ENCODE assay signal across 15 cellular contexts in the genomic region with DNA sequence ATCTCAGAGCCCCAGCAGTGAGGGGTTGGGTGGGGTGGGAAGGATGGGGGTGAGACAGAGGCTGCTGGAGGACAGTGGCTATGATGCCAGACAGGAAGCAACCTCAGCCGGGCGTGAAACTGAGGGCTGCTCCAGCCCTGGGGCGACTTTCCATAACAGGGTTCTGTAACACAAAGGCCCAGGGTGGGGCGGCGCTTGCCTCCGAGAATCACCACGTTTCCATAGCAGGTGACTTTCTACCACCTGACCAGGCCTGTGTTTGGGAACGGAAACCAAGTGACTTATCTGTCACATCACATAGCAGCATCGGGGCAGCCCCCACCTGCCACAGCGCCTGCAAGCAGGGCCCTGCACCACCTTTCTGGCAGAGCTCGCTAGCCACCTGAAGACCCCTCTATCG.
A peak's percentile ranks its signal among the peaks of the same experiment; 100 is the strongest.
DNase-seq lines count a peak whose midpoint lies in the region; ATAC-seq, FAIRE-seq and TF ChIP-seq lines count a peak whose summit lies in the region.
"Had no signal": no experiment of that assay in that cellular context is flagged by ENCODE, and none has a peak within 500 bp of the region (broad histone marks: within the 10 kb centered on the region; RNA-seq: fewer than 3 reads in every experiment).

No MANE protein-coding gene starts in this region.

- peaks cover 0 to 2% of the 10 kb centered on the region in 2 donors for H3K27me3 Mint-ChIP-seq in CD8-positive, alpha-beta memory T cell
- no peaks in the 10 kb centered on the region for H3K27me3 Mint-ChIP-seq in memory B cell

- intact Hi-C loops in left ventricle myocardium inferior (cut with micrococcal nuclease): no loop called here

- H3K27me3 ChIP-seq in CD8-positive, alpha-beta memory T cell (ENCODE audit: insufficient read depth, low read length, poor library complexity, severe bottlenecking): no peaks in the 10 kb centered on the region
- H3K27me3 ChIP-seq in suprapubic skin: no peaks in the 10 kb centered on the region
- peaks cover 11% of the 10 kb centered on the region for H3K27me3 ChIP-seq in left ventricle myocardium inferior (ENCODE audit: low read depth)
- H3K27me3 ChIP-seq: testis had no signal

- POLR2A ChIA-PET in CD8-positive, alpha-beta memory T cell (lab: Charles Lee): no interaction called here

- peak; percentile 92 for ATAC-seq in memory B cell (ENCODE audit: low read depth)

- no peaks in the 10 kb centered on the region for H3K4me1 ChIP-seq in CD8-positive, alpha-beta memory T cell (ENCODE audit: insufficient read depth, low read length)
- H3K4me1 ChIP-seq in suprapubic skin: no peaks in the 10 kb centered on the region
- peaks cover 29% of the 10 kb centered on the region for H3K4me1 ChIP-seq in left ventricle myocardium inferior
- H3K4me1 ChIP-seq: parathyroid adenoma, testis had no signal

- FAIRE-seq in GM18507 (lab: Jason Lieb, UNC): peak; percentile 76

- no peak overlapping the region for H3K27ac ChIP-seq in CD8-positive, alpha-beta memory T cell (ENCODE audit: low read depth, low read length)
- no peak overlapping the region for H3K27ac ChIP-seq in suprapubic skin
- no peak overlapping the region for H3K27ac ChIP-seq in left ventricle myocardium inferior (replicated peaks)
- H3K27ac ChIP-seq: parathyroid adenoma, testis had no signal

- TF ChIP-seq CTCF in suprapubic skin (IDR thresholded peaks at IDR 0.05): no peak
- no peak for TF ChIP-seq CTCF in left ventricle myocardium inferior (IDR thresholded peaks at IDR 0.05; ENCODE audit: borderline replicate concordance)

- H3K9me3 ChIP-seq in CD8-positive, alpha-beta memory T cell (ENCODE audit: low read length): no peaks in the 10 kb centered on the region
- no peaks in the 10 kb centered on the region for H3K9me3 ChIP-seq in suprapubic skin
- H3K9me3 ChIP-seq in left ventricle myocardium inferior (replicated peaks): no peaks in the 10 kb centered on the region
- H3K9me3 ChIP-seq: testis had no signal

- no peak overlapping the region for H3K4me3 ChIP-seq in CD8-positive, alpha-beta memory T cell (ENCODE audit: low read length)
- H3K4me3 ChIP-seq in suprapubic skin (no peak overlapping the region), left ventricle myocardium inferior (no peak overlapping the region)
- H3K4me3 ChIP-seq: testis had no signal

- CTCF ChIA-PET in CD8-positive, alpha-beta memory T cell (lab: Charles Lee): no interaction called here

- peak in 4 of 5 donors; percentile 35 to 63 (median 48) for DNase-seq in CD8-positive, alpha-beta memory T cell
- DNase-seq in GM18507 (ENCODE audit: extremely low spot score, insufficient read length, low read depth): peak; percentile 22
- DNase-seq in activated T-cell treated with anti-CD3 and anti-CD28 coated beads, Interleukin-2, amount 50 U/mL, for 1 hour: peak; percentile 30
- peak; percentile 33 to 48 for DNase-seq in memory B cell (ENCODE audit: low spot score in 2 of 2)
- DNase-seq in foreskin melanocyte: no peak
- DNase-seq in suprapubic skin (ENCODE audit: low spot score in 2 of 2): no peak
- no peak for DNase-seq in A172 (ENCODE audit: low spot score)
- no peak for DNase-seq in left ventricle myocardium inferior
- DNase-seq: activated CD4-positive, CD25-positive, alpha-beta regulatory T cell treated with anti-CD3 and anti-CD28 coated beads, Interleukin-2, amount 50 U/mL, for 72 hours; DND-41; mesendoderm; NCI-H510A; SHP77 treated with DMSO at 0.1 percent for 48 hours; testis had no signal

- H3K4me1 Mint-ChIP-seq in CD8-positive, alpha-beta memory T cell: peaks cover 9 to 20% (median 16%) of the 10 kb centered on the region in 3 donors
- peaks cover 17% of the 10 kb centered on the region for H3K4me1 Mint-ChIP-seq in memory B cell

- H3K36me3 ChIP-seq in CD8-positive, alpha-beta memory T cell (ENCODE audit: insufficient read depth, low read length): no peaks in the 10 kb centered on the region
- H3K36me3 ChIP-seq in suprapubic skin (peaks cover 7% of the 10 kb centered on the region), left ventricle myocardium inferior (no peaks in the 10 kb centered on the region)

- peak overlapping the region in 4 of 8 donors; percentile 47 to 90 (median 66) for H3K27ac Mint-ChIP-seq in CD8-positive, alpha-beta memory T cell
- H3K27ac Mint-ChIP-seq in memory B cell: no peak overlapping the region

- WGBS in suprapubic skin: 46% methylated on average over 6 of the region's 12 CpGs

- TF ChIP-seq EP300 in suprapubic skin (IDR thresholded peaks at IDR 0.05): no peak

- H3K9me3 Mint-ChIP-seq in CD8-positive, alpha-beta memory T cell: peaks cover 0 to 4% (median 0%) of the 10 kb centered on the region in 5 donors
- peaks cover 4% of the 10 kb centered on the region for H3K9me3 Mint-ChIP-seq in memory B cell

- no peak for TF ChIP-seq POLR2A in suprapubic skin (IDR thresholded peaks at IDR 0.05)

- H3K4me3 Mint-ChIP-seq in CD8-positive, alpha-beta memory T cell: no peak overlapping the region
- H3K4me3 Mint-ChIP-seq in memory B cell: peak overlapping the region; percentile 11

- no peaks in the 10 kb centered on the region for H3K36me3 Mint-ChIP-seq in CD8-positive, alpha-beta memory T cell
- H3K36me3 Mint-ChIP-seq in memory B cell: peaks cover 9% of the 10 kb centered on the region

Comparison
In these comparisons a context has a peak if more than half of its experiments do, and no peak if none do; other contexts are left out.
1. DNase-seq: peak in CD8-positive, alpha-beta memory T cell (4 of 5), GM18507 (single experiment), activated T-cell treated with anti-CD3 and anti-CD28 coated beads, Interleukin-2, amount 50 U/mL, for 1 hour (single experiment) and memory B cell (2 of 2); none in foreskin melanocyte (single experiment), suprapubic skin (0 of 2), A172 (single experiment) and left ventricle myocardium inferior (single experiment).